In the genomic region with DNA sequence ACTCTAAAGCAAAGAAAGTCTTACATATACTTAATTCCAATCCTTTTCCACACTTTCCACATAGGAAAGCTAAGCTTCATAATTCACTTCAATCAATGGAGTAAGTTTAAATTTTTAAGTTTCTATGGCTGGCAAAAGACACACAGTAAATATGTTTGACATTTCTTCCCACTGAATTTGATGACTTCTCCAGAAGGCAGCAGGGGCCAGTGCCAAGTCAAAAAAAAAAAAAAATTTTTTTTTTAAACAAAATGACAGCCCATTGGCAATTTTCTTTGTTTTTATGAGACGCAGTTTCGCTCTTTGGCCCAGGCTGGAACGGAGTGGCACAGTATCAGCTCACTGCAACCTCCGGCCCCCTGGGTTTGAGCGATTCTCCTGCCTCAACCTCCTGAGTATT, we compare ENCODE assay signal across 28 cellular contexts. TPM values are rescaled to one million over a fixed set of nuclear protein-coding genes. Genes with fewer than 3 reads are reported as not detected.
DNase-seq lines count a peak whose midpoint lies in the region; ATAC-seq and TF ChIP-seq lines count a peak whose summit lies in the region.
"Had no signal": no experiment of that assay in that cellular context is flagged by ENCODE, and none has a peak within 500 bp of the region (broad histone marks: within the 10 kb centered on the region; RNA-seq: fewer than 3 reads in every experiment).

No MANE protein-coding gene starts in this region.

- no peaks in the 10 kb centered on the region for H3K23me2 ChIP-seq in H9 (ENCODE audit: insufficient read length, low read depth, low read length, poor library complexity, severe bottlenecking)

- no peaks in the 10 kb centered on the region for H4K20me1 ChIP-seq in H9 (ENCODE audit: control insufficient read depth, insufficient read depth, insufficient read length)
- H4K20me1 ChIP-seq in smooth muscle cell (ENCODE audit: low read depth) = peaks cover 24% of the 10 kb centered on the region

- H3K27me3 ChIP-seq in H9 (ENCODE audit: insufficient read depth, low read length) (no peaks in the 10 kb centered on the region), smooth muscle cell (ENCODE audit: low read depth) (no peaks in the 10 kb centered on the region)
- H3K27me3 ChIP-seq: BLaER1 treated with 17β-estradiol and CSF1 and Interleukin-3, amounts not matched to agents 10 nM and 100 nM; MG63 had no signal

- H2BK120ac ChIP-seq in H9 (ENCODE audit: low read depth, low read length, poor library complexity, severe bottlenecking) = no peak overlapping the region

- no CpG with 5 or more reads among the region's 5 CpGs for WGBS in H9 (ENCODE audit: extremely low coverage, insufficient read length, low lambda C conversion rate)
- over 99% methylated on average over 5 of the region's 5 CpGs for WGBS in smooth muscle cell (ENCODE audit: low lambda C conversion rate)

- H3K14ac ChIP-seq in H9 (ENCODE audit: insufficient read depth, low read length) = no peak overlapping the region

- no peaks in the 10 kb centered on the region for H3K4me1 Mint-ChIP-seq in H9
- H3K4me1 Mint-ChIP-seq: GM23338 had no signal

- H3K4me2 ChIP-seq in H9 (ENCODE audit: insufficient read depth, insufficient read length, low read length) = no peak overlapping the region
- no peak overlapping the region for H3K4me2 ChIP-seq in smooth muscle cell
- H3K4me2 ChIP-seq: BLaER1 treated with 17β-estradiol and CSF1 and Interleukin-3, amounts not matched to agents 10 nM and 100 nM; GM23338 had no signal

- H3K79me2 ChIP-seq in H9 (ENCODE audit: insufficient read depth, low read length) (no peaks in the 10 kb centered on the region; the same call in 1 of the 2 replicates), smooth muscle cell (ENCODE audit: low read depth) (peaks cover 18% of the 10 kb centered on the region)

- no peak overlapping the region for H2BK15ac ChIP-seq in H9 (ENCODE audit: low read depth, low read length)

- H4K5ac ChIP-seq in H9 (ENCODE audit: insufficient read length, low read depth, low read length) = no peak overlapping the region

- DNase-seq in H9 (no peak), fibroblast of villous mesenchyme (ENCODE audit: low read depth) (no peak), smooth muscle cell (lab: John Stamatoyannopoulos, UW; ENCODE audit: unreplicated experiment) (no peak), DMS79 (lab: John Stamatoyannopoulos, UW) (no peak)
- DNase-seq: Caco-2; CD4-positive, alpha-beta memory T cell; DMS 273 treated with DMSO at 0.1 percent for 48 hours; DND-41; IMR-90; KG1; MG63; NCI-H1105 treated with DMSO at 0.1 percent for 48 hours; NCI-H146; NCI-H1930; NCI-H2107; NCI-H446 treated with DMSO at 0.1 percent for 48 hours; NCI-H526; NCI-H82; NK-92 treated with Interleukin-12 subunit alpha and Interleukin-12 subunit beta, amount 100 ng/mL, for 24 hours; RPMI8226; SHP77 had no signal

- no peaks in the 10 kb centered on the region for H3K4me1 ChIP-seq in H9 (ENCODE audit: insufficient read depth, low read length)
- H3K4me1 ChIP-seq in smooth muscle cell (ENCODE audit: low read depth) = no peaks in the 10 kb centered on the region
- H3K4me1 ChIP-seq: Caco-2, HAP-1 had no signal

- no peak overlapping the region for H4K8ac ChIP-seq in H9 (replicated peaks; ENCODE audit: insufficient read length, low read depth, low read length)

- H3K9me3 Mint-ChIP-seq in H9 = no peaks in the 10 kb centered on the region; a peak in 1 of 5 replicates
- H3K9me3 Mint-ChIP-seq: CD4-positive, alpha-beta memory T cell had no signal

- no peak overlapping the region for H2AFZ ChIP-seq in H9 (ENCODE audit: low read length)
- H2AFZ ChIP-seq in smooth muscle cell (ENCODE audit: low read depth) = no peak overlapping the region
- H2AFZ ChIP-seq: GM23338 had no signal

- no peak overlapping the region for H3K18ac ChIP-seq in H9 (ENCODE audit: insufficient read length, low read depth, low read length)

- H3K27me3 Mint-ChIP-seq in H9 (ENCODE audit: low read depth) = no peaks in the 10 kb centered on the region
- H3K27me3 Mint-ChIP-seq: CD4-positive, alpha-beta memory T cell had no signal

- no peak overlapping the region for H3K4me3 Mint-ChIP-seq in H9
- H3K4me3 Mint-ChIP-seq: CD4-positive, alpha-beta memory T cell; GM23338 had no signal

- H3K56ac ChIP-seq in H9 (ENCODE audit: insufficient read length, low read depth, low read length) = no peak overlapping the region

- no peak overlapping the region for H4K91ac ChIP-seq in H9 (ENCODE audit: insufficient read length, low read depth, low read length)

- H2AK5ac ChIP-seq in H9 (ENCODE audit: insufficient read length, low read length) = no peak overlapping the region

- H2BK5ac ChIP-seq in H9 (ENCODE audit: insufficient read length, low read length) = no peak overlapping the region

- H3K27ac ChIP-seq in H9 (ENCODE audit: insufficient read length, low read depth, low read length) (no peak overlapping the region), smooth muscle cell (ENCODE audit: low read depth) (no peak overlapping the region)
- H3K27ac ChIP-seq: BLaER1 treated with 17β-estradiol and CSF1 and Interleukin-3, amounts not matched to agents 10 nM and 100 nM had no signal

- peak; percentile 44; the same call in 1 of the 3 replicates for ATAC-seq in SK-N-SH treated with all-trans-retinoic acid at 6 μM for 48 hours
- ATAC-seq in HG02981 (IDR thresholded peaks at IDR 0.05; ENCODE audit: unreplicated experiment) = no peak
- no peak for ATAC-seq in HG02610 (IDR thresholded peaks at IDR 0.05; ENCODE audit: unreplicated experiment)
- ATAC-seq: GM23338 had no signal

- H3K23ac ChIP-seq in H9 (ENCODE audit: insufficient read length, low read depth, low read length) = no peak overlapping the region

- H3K27ac Mint-ChIP-seq in H9 = no peak overlapping the region
- H3K27ac Mint-ChIP-seq: CD4-positive, alpha-beta memory T cell; GM23338 had no signal

- H3K79me1 ChIP-seq in H9 (ENCODE audit: insufficient read depth, low read depth, low read length, poor library complexity, severe bottlenecking) = no peaks in the 10 kb centered on the region

- H3K36me3 ChIP-seq in smooth muscle cell (ENCODE audit: low read depth) = peaks cover 28% of the 10 kb centered on the region

- H3K36me3 Mint-ChIP-seq in H9 (ENCODE audit: insufficient read depth in 1 of 3, low read depth in 3 of 3) = peaks cover 4 to 37% (median 32%) of the 10 kb centered on the region in 3 experiments; a peak in 5 of 7 replicates

- no peak overlapping the region for H2BK12ac ChIP-seq in H9 (ENCODE audit: insufficient read length, low read depth, low read length)

- no peak overlapping the region for H2BK20ac ChIP-seq in H9 (ENCODE audit: low read depth, low read length, poor library complexity, severe bottlenecking)

- no peak overlapping the region for H3K9ac ChIP-seq in H9 (ENCODE audit: extremely low read depth, insufficient read length, low read length)
- no peak overlapping the region for H3K9ac ChIP-seq in smooth muscle cell (ENCODE audit: low read depth)
- H3K9ac ChIP-seq: BLaER1 treated with 17β-estradiol and CSF1 and Interleukin-3, amounts not matched to agents 10 nM and 100 nM had no signal

- H3K9me3 ChIP-seq in H9 (ENCODE audit: control insufficient read depth, low read depth, low read length) = no peaks in the 10 kb centered on the region
- no peaks in the 10 kb centered on the region for H3K9me3 ChIP-seq in smooth muscle cell (replicated peaks; ENCODE audit: low read depth)
- H3K9me3 ChIP-seq: BLaER1 treated with 17β-estradiol and CSF1 and Interleukin-3, amounts not matched to agents 10 nM and 100 nM; Caco-2; HAP-1 had no signal

- H3K4me3 ChIP-seq in fibroblast of villous mesenchyme (ENCODE audit: low read depth, low read length) (no peak overlapping the region), smooth muscle cell (no peak overlapping the region)
- H3K4me3 ChIP-seq: BLaER1 treated with 17β-estradiol and CSF1 and Interleukin-3, amounts not matched to agents 10 nM and 100 nM; GM23338; HAP-1; MG63 had no signal

- H3T11ph ChIP-seq in H9 (ENCODE audit: low read length) = no peak overlapping the region

- TF ChIP-seq CTCF in H9 (conservative IDR thresholded peaks at IDR 0.05) = 0 out of 3 replicates have a peak, but pooled peaks have one; percentile 12
- peak; percentile 13 for TF ChIP-seq CTCF in fibroblast of villous mesenchyme (IDR thresholded peaks at IDR 0.05; ENCODE audit: insufficient read depth, low read depth, low read length)
- peak; percentile 24 for TF ChIP-seq CTCF in smooth muscle cell (IDR thresholded peaks at IDR 0.05; ENCODE audit: borderline replicate concordance, insufficient read depth, poor library complexity, severe bottlenecking)

- no peaks in the 10 kb centered on the region for H3F3A ChIP-seq in smooth muscle cell (ENCODE audit: low read depth)

- H3K4ac ChIP-seq in H9 (ENCODE audit: low read depth, low read length) = no peak overlapping the region

TF ChIP-seq in SK-N-SH treated with all-trans-retinoic acid at 6 μM for 48 hours, 23 proteins besides CTCF, POLR2A, EP300 and RAD21:
- no peak for TF ChIP-seq ZFP30 (CRISPR knock-in tag; IDR thresholded peaks at IDR 0.05)
- no peak for TF ChIP-seq TOX (CRISPR knock-in tag; IDR thresholded peaks at IDR 0.05; ENCODE audit: borderline replicate concordance)
- no peak for TF ChIP-seq SNAI2 (CRISPR knock-in tag; IDR thresholded peaks at IDR 0.05)
- no peak for TF ChIP-seq RARB (CRISPR knock-in tag; IDR thresholded peaks at IDR 0.05)
- TF ChIP-seq PPARA (CRISPR knock-in tag; IDR thresholded peaks at IDR 0.05; ENCODE audit: borderline replicate concordance) = no peak
- no peak for TF ChIP-seq OSR1 (CRISPR knock-in tag; IDR thresholded peaks at IDR 0.05)
- TF ChIP-seq TCF4 (CRISPR knock-in tag; IDR thresholded peaks at IDR 0.05; ENCODE audit: borderline replicate concordance) = no peak
- no peak for TF ChIP-seq ARNTL (CRISPR knock-in tag; IDR thresholded peaks at IDR 0.05; ENCODE audit: borderline replicate concordance, low read depth)

RNA-seq across cellular contexts. Expression of a gene that starts 28.7 kb away (rescaled TPM):
- total RNA-seq in H9 (2021) (75.8 and 78.5 TPM in 2 replicates), fibroblast of villous mesenchyme (190 and 228 TPM in 2 replicates), smooth muscle cell (65.3 and 128 TPM in 2 replicates)
- polyA plus RNA-seq in smooth muscle cell = 13.0 and 13.5 TPM in 2 replicates

RNA-seq across cellular contexts. Expression of a gene that starts 59.1 kb away (rescaled TPM):
- total RNA-seq in H9 (2021) (not detected in 2 replicates), fibroblast of villous mesenchyme (0.32 TPM in 1 of 2 replicates, not detected in the other), smooth muscle cell (0.13 TPM in 1 of 2 replicates, not detected in the other)
- polyA plus RNA-seq in smooth muscle cell = not detected in 2 replicates
- total RNA-seq: SK-MEL-5 had no signal
